Comparison of ENCODE assay signal across 11 cellular contexts in genomic region chr3:58164916-58165821, GRCh38. TPM values are rescaled to one million over a fixed set of nuclear protein-coding genes. Genes with fewer than 3 reads are reported as not detected.
A peak's percentile ranks its signal among the peaks of the same experiment; 100 is the strongest.
DNase-seq lines count a peak whose midpoint lies in the region; ATAC-seq and TF ChIP-seq lines count a peak whose summit lies in the region.
"Had no signal": no experiment of that assay in that cellular context is flagged by ENCODE, and none has a peak within 500 bp of the region (broad histone marks: within the 10 kb centered on the region; RNA-seq: fewer than 3 reads in every experiment).

No MANE protein-coding gene starts in this region.

- peak overlapping the region in 1 of 9 donors; percentile 81 for H3K27ac Mint-ChIP-seq in naive thymus-derived CD4-positive, alpha-beta T cell
- H3K27ac Mint-ChIP-seq: T-helper 1 cell treated with Interleukin-12 subunit alpha and Interleukin-12 subunit beta and Interleukin-4 antibody, amounts not matched to agents 30 μg/mL and 1 μg/mL, for 36 hours had no signal

- H3K9me3 ChIP-seq in duodenal mucosa (ENCODE audit: control insufficient read depth in 1 of 2, low read length in 2 of 2) = no peaks in the 10 kb centered on the region
- no peaks in the 10 kb centered on the region for H3K9me3 ChIP-seq in mucosa of rectum (ENCODE audit: control insufficient read depth in 2 of 2, low read length in 2 of 2)
- no peaks in the 10 kb centered on the region for H3K9me3 ChIP-seq in vagina
- H3K9me3 ChIP-seq in naive thymus-derived CD4-positive, alpha-beta T cell (ENCODE audit: control insufficient read depth in 2 of 3, low read length in 3 of 3) = no peaks in the 10 kb centered on the region

- no peaks in the 10 kb centered on the region for H3K27me3 ChIP-seq in duodenal mucosa (ENCODE audit: control insufficient read depth in 1 of 2, insufficient read depth in 2 of 2, low read length in 2 of 2)
- no peaks in the 10 kb centered on the region for H3K27me3 ChIP-seq in mucosa of rectum (ENCODE audit: control insufficient read depth in 2 of 2, insufficient read depth in 2 of 2, low read length in 2 of 2)
- no peaks in the 10 kb centered on the region for H3K27me3 ChIP-seq in vagina
- H3K27me3 ChIP-seq in naive thymus-derived CD4-positive, alpha-beta T cell (ENCODE audit: control insufficient read depth in 2 of 2, insufficient read depth in 2 of 2, low read length in 2 of 2) = no peaks in the 10 kb centered on the region

- H3K27ac ChIP-seq in duodenal mucosa (ENCODE audit: low read depth, low read length) (peak overlapping the region; percentile 48), mucosa of rectum (ENCODE audit: low read depth in 2 of 2, low read length in 2 of 2) (peak overlapping the region; percentile 24 to 53), vagina (peak overlapping the region; percentile 42)
- H3K27ac ChIP-seq in naive thymus-derived CD4-positive, alpha-beta T cell (ENCODE audit: low read depth, low read length) = no peak overlapping the region

- peaks cover 0 to 2% (median 0%) of the 10 kb centered on the region in 7 donors for H3K4me1 Mint-ChIP-seq in naive thymus-derived CD4-positive, alpha-beta T cell

- TF ChIP-seq POLR2A in vagina (IDR thresholded peaks at IDR 0.05) = no peak

- H3K9ac ChIP-seq in duodenal mucosa (ENCODE audit: low read depth in 1 of 2, low read length in 2 of 2) (no peak overlapping the region), mucosa of rectum (ENCODE audit: low read depth in 1 of 2, low read length in 2 of 2) (no peak overlapping the region)

- H3K4me1 ChIP-seq in duodenal mucosa (ENCODE audit: control insufficient read depth in 1 of 2, insufficient read depth in 2 of 2, low read length in 2 of 2) (peaks cover 15 to 21% of the 10 kb centered on the region in 2 donors), mucosa of rectum (ENCODE audit: control insufficient read depth in 2 of 2, insufficient read depth in 2 of 2, low read length in 2 of 2) (peaks cover 4 to 6% of the 10 kb centered on the region in 2 donors), vagina (no peaks in the 10 kb centered on the region)
- no peaks in the 10 kb centered on the region for H3K4me1 ChIP-seq in naive thymus-derived CD4-positive, alpha-beta T cell (ENCODE audit: control insufficient read depth in 2 of 2, insufficient read depth in 2 of 2, low read length in 2 of 2)

- H3K4me3 ChIP-seq in duodenal mucosa (ENCODE audit: low read depth in 1 of 2, low read length in 2 of 2) (no peak overlapping the region), mucosa of rectum (ENCODE audit: low read length in 2 of 2) (no peak overlapping the region), vagina (no peak overlapping the region)
- no peak overlapping the region for H3K4me3 ChIP-seq in naive thymus-derived CD4-positive, alpha-beta T cell (ENCODE audit: low read length)

- intact Hi-C loops in vagina (cut with DNase I) = loop anchor here (5.0 kb wide), 1 partner anchor 158 kb away; the partner anchor contains the start of gene FLNB
- intact Hi-C loops in naive thymus-derived CD4-positive, alpha-beta T cell (cut with micrococcal nuclease) = no loop called here

- H3K36me3 ChIP-seq in duodenal mucosa (ENCODE audit: control insufficient read depth in 1 of 2, insufficient read depth in 2 of 2, low read length in 2 of 2) = peaks cover 47 to 93% of the 10 kb centered on the region in 2 donors
- H3K36me3 ChIP-seq in mucosa of rectum (ENCODE audit: control insufficient read depth in 2 of 2, insufficient read depth in 2 of 2, low read length in 2 of 2) = peaks cover 79 to 85% of the 10 kb centered on the region in 2 donors
- peaks cover 0 to 31% of the 10 kb centered on the region in 2 donors for H3K36me3 ChIP-seq in vagina
- peaks cover 0 to 77% (median 0%) of the 10 kb centered on the region in 3 experiments for H3K36me3 ChIP-seq in naive thymus-derived CD4-positive, alpha-beta T cell (ENCODE audit: control insufficient read depth in 2 of 3, insufficient read depth in 3 of 3, low read length in 3 of 3)

- peaks cover 4 to 63% (median 36%) of the 10 kb centered on the region in 5 donors for H3K36me3 Mint-ChIP-seq in naive thymus-derived CD4-positive, alpha-beta T cell

- no peak for TF ChIP-seq CTCF in vagina (IDR thresholded peaks at IDR 0.05)

- CTCF ChIA-PET in naive thymus-derived CD4-positive, alpha-beta T cell (lab: Charles Lee) = interaction anchor here (2.5 kb wide), 1 partner anchor 157 kb away, joined by 17 read pairs; the partner anchor contains the start of gene FLNB

- peaks cover 0 to 5% (median 0%) of the 10 kb centered on the region in 11 donors for H3K9me3 Mint-ChIP-seq in naive thymus-derived CD4-positive, alpha-beta T cell
- H3K9me3 Mint-ChIP-seq: T-helper 1 cell treated with Interleukin-12 subunit alpha and Interleukin-12 subunit beta and Interleukin-4 antibody, amounts not matched to agents 30 μg/mL and 1 μg/mL, for 36 hours had no signal

- peak; percentile 31 for DNase-seq in NCI-H510A treated with DMSO at 0.1 percent for 48 hours (lab: John Stamatoyannopoulos, UW)
- DNase-seq in NCI-H510A (lab: John Stamatoyannopoulos, UW) = no peak
- no peak for DNase-seq in vagina (ENCODE audit: extremely low spot score in 2 of 2)
- no peak for DNase-seq in naive thymus-derived CD4-positive, alpha-beta T cell
- no peak for DNase-seq in medulla oblongata (ENCODE audit: extremely low spot score)
- DNase-seq: NCI-H1436; stimulated activated CD4-positive, alpha-beta T cell treated with anti-CD3 and anti-CD28 coated beads, Interleukin-15, amount 100 ng/mL, for 24 hours had no signal

- POLR2A ChIA-PET in naive thymus-derived CD4-positive, alpha-beta T cell (lab: Charles Lee) = no interaction called here

- no peak overlapping the region for H3K4me3 Mint-ChIP-seq in naive thymus-derived CD4-positive, alpha-beta T cell
- H3K4me3 Mint-ChIP-seq: T-helper 1 cell treated with Interleukin-12 subunit alpha and Interleukin-12 subunit beta and Interleukin-4 antibody, amounts not matched to agents 30 μg/mL and 1 μg/mL, for 36 hours had no signal

- no peak for ATAC-seq in HG02938 (IDR thresholded peaks at IDR 0.05; ENCODE audit: unreplicated experiment)
- no peak for ATAC-seq in naive thymus-derived CD4-positive, alpha-beta T cell

- H3K27me3 Mint-ChIP-seq in naive thymus-derived CD4-positive, alpha-beta T cell = no peaks in the 10 kb centered on the region

RNA-seq across cellular contexts. Expression of gene DNASE1L3, which starts 45.6 kb away (rescaled TPM):
- total RNA-seq in vagina = 13.3 TPM
- total RNA-seq in naive thymus-derived CD4-positive, alpha-beta T cell = 1 to 10 TPM in 1 of 5 experiments, under 1 TPM in 1, not detected in 3; 0.66 to 2.6 TPM
- polyA plus RNA-seq in naive thymus-derived CD4-positive, alpha-beta T cell = not detected
